1 cellular context compared by ENCODE assay signal in the genomic region with DNA sequence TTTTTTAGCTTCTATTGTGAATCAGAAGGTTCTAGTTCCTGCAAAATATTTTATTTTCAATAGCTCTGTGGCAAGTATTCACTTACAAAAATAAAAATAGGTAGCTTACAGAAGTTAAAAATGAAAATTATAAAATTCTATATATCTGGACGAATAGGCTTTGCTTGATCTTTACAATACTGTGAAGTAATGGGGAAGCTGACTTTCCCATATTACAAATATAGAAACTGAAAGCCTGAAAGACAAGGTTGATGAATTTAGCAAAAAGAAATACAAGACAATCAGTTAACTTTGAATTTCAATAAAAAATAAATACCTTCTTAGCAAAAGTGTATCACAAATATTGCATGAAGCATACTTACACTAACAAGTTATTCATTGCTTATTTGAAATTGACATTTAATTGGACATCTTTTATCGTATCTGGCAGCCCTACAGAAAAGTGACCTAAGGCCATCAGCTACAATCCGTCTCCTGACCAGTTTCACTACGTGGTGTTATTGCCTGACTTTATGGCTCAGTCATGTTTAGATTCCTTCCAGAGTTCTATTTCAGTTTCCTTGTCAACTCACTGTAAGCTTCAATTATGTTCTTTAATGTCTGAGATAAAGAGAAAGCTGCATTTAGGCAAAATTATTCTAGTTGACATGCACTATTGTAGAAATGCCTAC.
TF ChIP-seq lines count a peak whose summit lies in the region.

No MANE protein-coding gene starts in this region.

TF ChIP-seq in GM12878, 131 proteins besides CTCF, POLR2A, EP300 and RAD21 (continued from another document):
- TF ChIP-seq, protein P1, sequence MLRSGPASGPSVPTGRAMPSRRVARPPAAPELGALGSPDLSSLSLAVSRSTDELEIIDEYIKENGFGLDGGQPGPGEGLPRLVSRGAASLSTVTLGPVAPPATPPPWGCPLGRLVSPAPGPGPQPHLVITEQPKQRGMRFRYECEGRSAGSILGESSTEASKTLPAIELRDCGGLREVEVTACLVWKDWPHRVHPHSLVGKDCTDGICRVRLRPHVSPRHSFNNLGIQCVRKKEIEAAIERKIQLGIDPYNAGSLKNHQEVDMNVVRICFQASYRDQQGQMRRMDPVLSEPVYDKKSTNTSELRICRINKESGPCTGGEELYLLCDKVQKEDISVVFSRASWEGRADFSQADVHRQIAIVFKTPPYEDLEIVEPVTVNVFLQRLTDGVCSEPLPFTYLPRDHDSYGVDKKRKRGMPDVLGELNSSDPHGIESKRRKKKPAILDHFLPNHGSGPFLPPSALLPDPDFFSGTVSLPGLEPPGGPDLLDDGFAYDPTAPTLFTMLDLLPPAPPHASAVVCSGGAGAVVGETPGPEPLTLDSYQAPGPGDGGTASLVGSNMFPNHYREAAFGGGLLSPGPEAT (IDR thresholded peaks at IDR 0.05; ENCODE audit: low read depth): peak; percentile 59; the same call in 1 of the 2 replicates
- TF ChIP-seq IKZF2 (IDR thresholded peaks at IDR 0.05) (peak in 1 of 2 experiments; percentile 45; a peak in 2 of 4 replicates), ATF7 (IDR thresholded peaks at IDR 0.05; ENCODE audit: low read depth) (peak; percentile 72), IRF4 (IDR thresholded peaks at IDR 0.05; ENCODE audit: low read depth, low read length) (no peak), NR2F1 (conservative IDR thresholded peaks at IDR 0.05) (no peak; the same call in 1 of the 2 replicates), POLR2AphosphoS2 (IDR thresholded peaks at IDR 0.05; ENCODE audit: low read depth, low read length) (no peak), ZNF217 (IDR thresholded peaks at IDR 0.05) (no peak), BHLHE40 (IDR thresholded peaks at IDR 0.05; ENCODE audit: borderline replicate concordance in 1 of 2, low read depth in 2 of 2, low read length in 1 of 2) (peak in 1 of 2 experiments; percentile 28; a peak in 1 of 4 replicates)
- TF ChIP-seq, protein P2, sequence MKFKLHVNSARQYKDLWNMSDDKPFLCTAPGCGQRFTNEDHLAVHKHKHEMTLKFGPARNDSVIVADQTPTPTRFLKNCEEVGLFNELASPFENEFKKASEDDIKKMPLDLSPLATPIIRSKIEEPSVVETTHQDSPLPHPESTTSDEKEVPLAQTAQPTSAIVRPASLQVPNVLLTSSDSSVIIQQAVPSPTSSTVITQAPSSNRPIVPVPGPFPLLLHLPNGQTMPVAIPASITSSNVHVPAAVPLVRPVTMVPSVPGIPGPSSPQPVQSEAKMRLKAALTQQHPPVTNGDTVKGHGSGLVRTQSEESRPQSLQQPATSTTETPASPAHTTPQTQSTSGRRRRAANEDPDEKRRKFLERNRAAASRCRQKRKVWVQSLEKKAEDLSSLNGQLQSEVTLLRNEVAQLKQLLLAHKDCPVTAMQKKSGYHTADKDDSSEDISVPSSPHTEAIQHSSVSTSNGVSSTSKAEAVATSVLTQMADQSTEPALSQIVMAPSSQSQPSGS (IDR thresholded peaks at IDR 0.05; ENCODE audit: low read length): no peak
- TF ChIP-seq, protein P3, sequence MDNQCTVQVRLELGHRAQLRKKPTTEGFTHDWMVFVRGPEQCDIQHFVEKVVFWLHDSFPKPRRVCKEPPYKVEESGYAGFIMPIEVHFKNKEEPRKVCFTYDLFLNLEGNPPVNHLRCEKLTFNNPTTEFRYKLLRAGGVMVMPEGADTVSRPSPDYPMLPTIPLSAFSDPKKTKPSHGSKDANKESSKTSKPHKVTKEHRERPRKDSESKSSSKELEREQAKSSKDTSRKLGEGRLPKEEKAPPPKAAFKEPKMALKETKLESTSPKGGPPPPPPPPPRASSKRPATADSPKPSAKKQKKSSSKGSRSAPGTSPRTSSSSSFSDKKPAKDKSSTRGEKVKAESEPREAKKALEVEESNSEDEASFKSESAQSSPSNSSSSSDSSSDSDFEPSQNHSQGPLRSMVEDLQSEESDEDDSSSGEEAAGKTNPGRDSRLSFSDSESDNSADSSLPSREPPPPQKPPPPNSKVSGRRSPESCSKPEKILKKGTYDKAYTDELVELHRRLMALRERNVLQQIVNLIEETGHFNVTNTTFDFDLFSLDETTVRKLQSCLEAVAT (IDR thresholded peaks at IDR 0.05): 0 out of 2 replicates have a peak, but pooled peaks have one; percentile 17
